ENCODE assay signal across 8 cellular contexts in the genomic region with DNA sequence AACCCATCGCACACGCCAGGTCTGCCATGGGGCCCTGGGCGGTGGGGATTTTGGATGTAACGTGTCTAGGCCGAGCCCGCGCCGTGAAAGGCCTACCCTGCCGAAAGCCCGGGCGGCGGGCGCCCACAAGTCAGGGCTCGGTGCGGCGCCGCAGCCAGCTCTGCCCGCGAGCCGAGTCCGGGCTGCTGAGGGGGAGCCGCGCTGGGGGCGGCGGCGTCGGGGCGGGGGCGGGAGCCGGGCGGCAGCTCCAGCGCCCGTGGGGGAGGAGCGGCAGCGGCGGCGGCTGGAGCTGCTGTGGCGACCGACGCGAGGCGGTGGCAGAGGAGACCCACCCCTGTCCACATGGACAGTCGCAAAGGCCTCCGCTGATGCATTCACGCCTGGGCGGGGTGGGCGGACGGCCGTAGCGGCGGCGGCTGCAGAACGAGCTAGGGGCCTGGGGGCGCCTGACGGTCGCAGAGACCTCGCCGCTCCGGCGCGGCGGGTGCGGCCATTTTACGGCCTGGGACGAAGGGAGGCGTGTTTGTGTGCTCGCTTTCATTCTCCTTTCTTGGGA. TPM values are rescaled to one million over a fixed set of nuclear protein-coding genes. Genes with fewer than 3 reads are reported as not detected.
DNase-seq lines count a peak whose midpoint lies in the region; ATAC-seq, FAIRE-seq and TF ChIP-seq lines count a peak whose summit lies in the region.

SENP6 (plus strand) TSS at position 273 of the 556 bp plus-strand sequence. CDS start 645 bp downstream, outside the sequence.

- no peaks in the 10 kb centered on the region for H3K9me3 ChIP-seq in SU-DHL-6 (ENCODE audit: insufficient read depth, low read length)
- H3K9me3 ChIP-seq in pancreas, result no peaks in the 10 kb centered on the region
- H3K9me3 ChIP-seq in thymus (ENCODE audit: control insufficient read depth), result no peaks in the 10 kb centered on the region

- TF ChIP-seq CTCF in LNCaP clone FGC (IDR thresholded peaks at IDR 0.05; ENCODE audit: control insufficient read depth, extremely low read depth, insufficient read depth), result no peak
- no peak for TF ChIP-seq CTCF in SU-DHL-6 (IDR thresholded peaks at IDR 0.05; ENCODE audit: insufficient read depth, low read length, poor library complexity, severe bottlenecking)
- no peak for TF ChIP-seq CTCF in pancreas (IDR thresholded peaks at IDR 0.05)

- H3K9ac ChIP-seq in SU-DHL-6 (ENCODE audit: low read length), result peak within 1 kb of the TSS; percentile 100

- H3K4me1 ChIP-seq in pancreas (peaks cover 0 to 12% (median 12%) of the 10 kb centered on the region in 3 donors), thymus (ENCODE audit: control insufficient read depth, insufficient read depth, low read length) (peaks cover 10% of the 10 kb centered on the region)

- intact Hi-C loops in head of caudate nucleus (cut with DNase I) (loop anchor here (10.0 kb wide), 2 partner anchors 143 to 317 kb away; partner anchors contain the start of genes MYO6 and TMEM30A), pancreas (cut with DNase I) (no loop called here)

- peaks cover 21% of the 10 kb centered on the region for H3K36me3 Mint-ChIP-seq in activated naive CD8-positive, alpha-beta T cell treated with anti-CD3 and anti-CD28 coated beads for 36 hours

- H3K4me3 ChIP-seq in LNCaP clone FGC (ENCODE audit: low read depth, low read length) (peak within 1 kb of the TSS; percentile 80), SU-DHL-6 (ENCODE audit: insufficient read depth, low read length, poor library complexity, severe bottlenecking) (peak within 1 kb of the TSS; percentile 90), pancreas (peak within 1 kb of the TSS; percentile 67 to 83 (median 79)), thymus (ENCODE audit: low read length) (peak within 1 kb of the TSS; percentile 97)

- H3K27me3 ChIP-seq in SU-DHL-6 (ENCODE audit: low read length), result no peaks in the 10 kb centered on the region
- H3K27me3 ChIP-seq in pancreas, result no peaks in the 10 kb centered on the region
- no peaks in the 10 kb centered on the region for H3K27me3 ChIP-seq in thymus (ENCODE audit: control insufficient read depth, insufficient read depth)

- peaks cover 48% of the 10 kb centered on the region for H3K4me1 Mint-ChIP-seq in activated naive CD8-positive, alpha-beta T cell treated with anti-CD3 and anti-CD28 coated beads for 36 hours

- ATAC-seq in pancreas, result peak; percentile 87 to 91 (median 90)

- peak within 1 kb of the TSS; percentile 98 for H3K27ac Mint-ChIP-seq in activated naive CD8-positive, alpha-beta T cell treated with anti-CD3 and anti-CD28 coated beads for 36 hours

- H2AFZ ChIP-seq in SU-DHL-6 (ENCODE audit: low read depth, low read length, severe bottlenecking), result peak within 1 kb of the TSS; percentile 99

- H3K4me3 Mint-ChIP-seq in activated naive CD8-positive, alpha-beta T cell treated with anti-CD3 and anti-CD28 coated beads for 36 hours, result peak within 1 kb of the TSS; percentile 98

- H3F3A ChIP-seq in SU-DHL-6 (ENCODE audit: insufficient read depth), result no peaks in the 10 kb centered on the region; the same call in 1 of the 2 replicates

- H3K4me2 ChIP-seq in SU-DHL-6 (ENCODE audit: low read depth, low read length, poor library complexity, severe bottlenecking), result peak within 1 kb of the TSS; percentile 77

- H3K27me3 Mint-ChIP-seq in activated naive CD8-positive, alpha-beta T cell treated with anti-CD3 and anti-CD28 coated beads for 36 hours, result no peaks in the 10 kb centered on the region

- DNase-seq in GF-D8 (lab: John Stamatoyannopoulos, UW) (peak; percentile 52), GOT3 (lab: John Stamatoyannopoulos, UW) (peak; percentile 59), LNCaP clone FGC (ENCODE audit: low read depth) (no peak), head of caudate nucleus (peak; percentile 46 to 90 (median 80)), pancreas (peak; percentile 71 to 89 (median 78))
- peak; percentile 81 for DNase-seq in activated naive CD8-positive, alpha-beta T cell treated with anti-CD3 and anti-CD28 coated beads for 36 hours

- peaks cover 8% of the 10 kb centered on the region; the same call in 1 of the 2 replicates for H4K20me1 ChIP-seq in SU-DHL-6 (ENCODE audit: low read depth, low read length)

- H3K27ac ChIP-seq in SU-DHL-6 (ENCODE audit: low read depth, low read length), result peak within 1 kb of the TSS; percentile 86
- H3K27ac ChIP-seq in pancreas, result peak within 1 kb of the TSS; percentile 97 to 98 (median 98)
- peak within 1 kb of the TSS; percentile 99 for H3K27ac ChIP-seq in thymus (ENCODE audit: low read depth)

- H3K36me3 ChIP-seq in SU-DHL-6 (ENCODE audit: low read length) (no peaks in the 10 kb centered on the region), pancreas (peaks cover 0 to 7% (median 0%) of the 10 kb centered on the region in 3 donors), thymus (ENCODE audit: control insufficient read depth, insufficient read depth) (no peaks in the 10 kb centered on the region)

- no peaks in the 10 kb centered on the region for H3K9me3 Mint-ChIP-seq in activated naive CD8-positive, alpha-beta T cell treated with anti-CD3 and anti-CD28 coated beads for 36 hours

- no peaks in the 10 kb centered on the region for H3K9me2 ChIP-seq in SU-DHL-6 (replicated peaks; ENCODE audit: insufficient read depth, low read length)

- WGBS in pancreas, 2 donors, result 1% methylated on average over 44 to 67 of the region's 67 CpGs
- under 1% methylated on average over 67 of the region's 67 CpGs for WGBS in thymus

- H3K79me2 ChIP-seq in SU-DHL-6 (ENCODE audit: insufficient read depth, low read length), result peaks cover 50% of the 10 kb centered on the region

- FAIRE-seq in pancreas (lab: Jason Lieb, UNC), result no peak

RNA-seq across cellular contexts. Expression of gene SENP6, which starts in this region (rescaled TPM):
- 10 to 100 TPM; 65.6 to 68.2 TPM for total RNA-seq in activated naive CD8-positive, alpha-beta T cell treated with anti-CD3 and anti-CD28 coated beads for 36 hours
- total RNA-seq in pancreas, result 10 to 100 TPM; 32.8 to 53.1 (median 41.1) TPM
- 10 to 100 TPM; 25.2 to 44.5 TPM for polyA plus RNA-seq in pancreas
- polyA plus RNA-seq in thymus, result 91.4 TPM
